Comparison of ENCODE assay signal across 8 cellular contexts in the genomic region with DNA sequence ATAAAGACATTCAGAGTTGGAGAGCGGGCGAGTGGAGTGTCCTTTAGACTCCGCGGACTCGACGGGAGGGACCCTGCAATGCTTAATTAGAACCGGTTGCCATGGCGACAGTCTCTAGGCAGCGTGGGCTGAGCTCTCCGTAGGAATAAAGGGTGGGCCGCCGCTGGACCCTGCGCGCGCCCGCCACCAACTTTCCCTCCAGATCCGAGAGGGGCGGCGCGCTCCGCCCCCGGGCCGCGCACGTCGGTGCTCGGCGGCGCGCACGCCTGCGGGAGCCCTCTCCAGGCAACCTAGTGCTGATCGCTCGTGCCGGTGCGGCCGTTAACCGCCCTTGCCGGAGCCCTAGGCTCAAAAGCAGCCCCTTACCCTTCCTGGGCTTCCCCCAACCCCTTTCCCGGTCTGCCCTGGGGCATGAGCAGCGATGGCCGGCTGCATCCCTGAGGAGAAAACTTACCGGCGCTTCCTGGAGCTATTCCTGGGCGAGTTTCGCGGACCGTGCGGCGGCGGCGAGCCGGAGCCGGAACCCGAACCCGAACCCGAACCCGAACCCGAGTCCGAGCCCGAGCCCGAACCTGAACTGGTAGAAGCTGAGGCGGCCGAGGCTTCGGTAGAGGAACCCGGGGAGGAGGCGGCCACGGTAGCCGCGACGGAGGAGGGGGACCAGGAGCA. TPM values are rescaled to one million over a fixed set of nuclear protein-coding genes. Genes with fewer than 3 reads are reported as not detected.
A peak's percentile ranks its signal among the peaks of the same experiment; 100 is the strongest.
DNase-seq lines count a peak whose midpoint lies in the region; ATAC-seq and TF ChIP-seq lines count a peak whose summit lies in the region.

Gene PPM1E, plus strand, starts transcription at position 278 of the 669 bp plus-strand sequence.

- WGBS in right cardiac atrium: under 1% methylated on average over 71 of the region's 71 CpGs

- H3K4me1 ChIP-seq in adipocyte (ENCODE audit: control insufficient read depth, insufficient read depth, low read length) (peaks cover 4% of the 10 kb centered on the region), right cardiac atrium (ENCODE audit: control insufficient read depth, insufficient read depth, low read length) (no peaks in the 10 kb centered on the region)

- H3K9ac ChIP-seq in SK-N-MC (ENCODE audit: insufficient read length) (peak within 1 kb of the TSS; percentile 5), adipocyte (ENCODE audit: low read length) (no peak within 1 kb of the TSS)

- H3K4me3 ChIP-seq in GM06990 (replicated peaks; ENCODE audit: low read depth, low read length) (peak within 1 kb of the TSS; percentile 62), SK-N-MC (peak within 1 kb of the TSS; percentile 87), adipocyte (ENCODE audit: low read length) (peak within 1 kb of the TSS; percentile 82), right cardiac atrium (ENCODE audit: low read length) (peak within 1 kb of the TSS; percentile 66)

- no peak for TF ChIP-seq CTCF in GM06990 (IDR thresholded peaks at IDR 0.05; ENCODE audit: insufficient read depth, low read length, poor library complexity, severe bottlenecking)

- H3K36me3 ChIP-seq in GM06990 (ENCODE audit: control insufficient read depth, insufficient read depth, low read length) (no peaks in the 10 kb centered on the region), SK-N-MC (ENCODE audit: insufficient read depth, low read length) (no peaks in the 10 kb centered on the region), adipocyte (ENCODE audit: control insufficient read depth, insufficient read depth, low read length, severe bottlenecking) (no peaks in the 10 kb centered on the region)

- intact Hi-C loops in right cardiac atrium (cut with DNase I): no loop called here
- intact Hi-C loops in posterior vena cava (cut with DNase I): no loop called here

- no peak within 1 kb of the TSS for H3K27ac ChIP-seq in SK-N-MC
- no peak within 1 kb of the TSS for H3K27ac ChIP-seq in right cardiac atrium (ENCODE audit: low read length)

- ATAC-seq in right cardiac atrium (peak; percentile 96 to 97), GM18502 (IDR thresholded peaks at IDR 0.05; ENCODE audit: poor library complexity, unreplicated experiment) (no peak), GM21381 (IDR thresholded peaks at IDR 0.05; ENCODE audit: unreplicated experiment) (no peak)

- H3K9me3 ChIP-seq in SK-N-MC (ENCODE audit: low read depth, low read length) (no peaks in the 10 kb centered on the region), adipocyte (ENCODE audit: control insufficient read depth, low read length) (no peaks in the 10 kb centered on the region), right cardiac atrium (ENCODE audit: control insufficient read depth, low read length) (no peaks in the 10 kb centered on the region)

- DNase-seq in GM06990 (ENCODE audit: extremely low read depth, insufficient read length) (peak; percentile 85), NAMALWA (ENCODE audit: low spot score) (peak; percentile 79), SK-N-MC (ENCODE audit: low read depth, low spot score) (no peak), adipocyte (ENCODE audit: low read depth) (peak; percentile 36), right cardiac atrium (peak; percentile 47 to 80 (median 78)), posterior vena cava (ENCODE audit: low spot score) (peak; percentile 79)

- H3K27me3 ChIP-seq in GM06990 (replicated peaks; ENCODE audit: control insufficient read depth, insufficient read depth, low read length): peaks cover 4% of the 10 kb centered on the region
- H3K27me3 ChIP-seq in adipocyte (replicated peaks; ENCODE audit: control insufficient read depth, insufficient read depth, low read length): peaks cover 36% of the 10 kb centered on the region
- H3K27me3 ChIP-seq in right cardiac atrium (ENCODE audit: control insufficient read depth, insufficient read depth): no peaks in the 10 kb centered on the region

RNA-seq across cellular contexts. Expression of gene PPM1E, which starts in this region (rescaled TPM):
- 1 to 10 TPM in 3 of 4 donors, under 1 TPM in 1; 0.78 to 2.6 (median 2.3) TPM for total RNA-seq in right cardiac atrium
- polyA plus RNA-seq in right cardiac atrium: 1.3 TPM
- total RNA-seq in posterior vena cava: under 1 TPM in 1 of 2 donors, not detected in 1; 0.19 TPM

Comparison
In these comparisons a context has a peak if more than half of its experiments do, and no peak if none do; other contexts are left out.
1. Peak in DNase-seq in posterior vena cava; RNA of the gene not detected or under 1 TPM.
2. ATAC-seq: peak in right cardiac atrium (2 of 2); none in GM18502 (single experiment) and GM21381 (single experiment).
3. Peak in every context shown above with its lines, with median percentiles within 50 percentile points of each other: H3K4me3 ChIP-seq.